Comparison of ENCODE assay signal across 1 cellular context in the genomic region with DNA sequence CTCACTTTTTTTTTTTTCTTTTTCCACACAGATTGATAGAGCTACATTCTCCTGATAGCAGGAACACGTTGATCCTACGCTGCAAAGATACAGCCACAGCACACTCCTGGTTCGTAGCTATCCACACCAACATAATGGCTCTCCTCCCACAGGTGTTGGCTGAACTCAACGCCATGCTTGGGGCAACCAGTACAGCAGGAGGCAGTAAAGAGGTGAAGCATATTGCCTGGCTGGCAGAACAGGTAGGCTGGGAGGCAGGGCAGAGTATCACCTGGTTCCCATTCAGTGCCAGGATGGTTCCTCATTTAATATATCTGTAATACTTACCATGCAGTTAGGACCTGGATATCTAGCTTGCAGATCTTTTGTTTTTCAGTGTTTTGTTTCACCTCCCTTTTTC.
A peak's percentile ranks its signal among the peaks of the same experiment; 100 is the strongest.
TF ChIP-seq lines count a peak whose summit lies in the region.

No MANE protein-coding gene starts in this region.

TF ChIP-seq in HepG2, 621 proteins besides CTCF, POLR2A, EP300 and RAD21:
- TF ChIP-seq PHB2 (IDR thresholded peaks at IDR 0.05; ENCODE audit: partially characterized antibody): no peak
- TF ChIP-seq ZBTB33 (CRISPR knock-in tag; IDR thresholded peaks at IDR 0.05): peak; percentile 82
TF ChIP-seq in HepG2: peak in this region for 1.
